8 cellular contexts compared by ENCODE assay signal in the genomic region with DNA sequence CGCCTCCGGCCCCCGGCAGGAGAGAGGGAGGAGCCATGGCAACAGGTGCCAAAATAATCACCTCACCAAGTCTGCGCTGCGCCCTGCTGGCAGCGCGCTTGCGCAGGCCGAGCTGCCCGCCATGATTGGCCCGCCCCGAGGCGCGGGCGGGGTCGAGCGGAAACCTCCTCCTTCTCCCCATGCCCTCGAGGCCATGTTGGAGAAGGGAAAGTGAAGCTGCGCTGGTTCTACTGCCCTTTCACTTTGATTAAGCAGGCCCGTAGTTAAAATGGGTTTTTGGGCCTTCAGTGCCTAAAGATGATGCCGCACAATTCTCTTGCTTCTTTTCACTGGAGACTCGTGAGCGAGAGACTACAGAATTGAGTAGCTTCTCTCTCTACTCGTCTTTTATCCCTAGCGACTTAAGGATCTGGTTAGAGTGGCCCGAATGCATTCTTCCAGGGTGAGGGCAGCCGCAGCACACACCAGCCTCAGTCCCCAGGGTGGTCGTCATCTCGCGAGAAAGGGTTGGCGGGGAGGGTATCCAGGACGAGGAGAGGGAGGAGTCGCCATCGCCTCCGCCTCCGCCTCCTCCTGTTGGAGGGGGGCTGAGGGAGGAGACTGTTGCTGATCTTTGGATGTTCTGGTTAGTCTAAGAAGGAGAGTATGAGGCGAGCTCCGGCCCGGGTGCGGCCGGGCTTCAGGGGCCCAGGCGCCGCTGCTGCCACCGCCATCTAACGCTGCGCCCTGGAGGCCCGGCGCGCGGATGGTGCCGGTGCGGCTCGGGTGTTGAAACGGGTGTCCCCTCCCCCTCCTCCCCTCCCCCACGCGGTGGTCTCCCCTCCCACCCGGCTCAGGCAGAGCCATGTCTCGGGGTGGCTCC. TPM values are rescaled to one million over a fixed set of nuclear protein-coding genes. Genes with fewer than 3 reads are reported as not detected.
A peak's percentile ranks its signal among the peaks of the same experiment; 100 is the strongest.
DNase-seq lines count a peak whose midpoint lies in the region; ATAC-seq and TF ChIP-seq lines count a peak whose summit lies in the region.

A gene with protein sequence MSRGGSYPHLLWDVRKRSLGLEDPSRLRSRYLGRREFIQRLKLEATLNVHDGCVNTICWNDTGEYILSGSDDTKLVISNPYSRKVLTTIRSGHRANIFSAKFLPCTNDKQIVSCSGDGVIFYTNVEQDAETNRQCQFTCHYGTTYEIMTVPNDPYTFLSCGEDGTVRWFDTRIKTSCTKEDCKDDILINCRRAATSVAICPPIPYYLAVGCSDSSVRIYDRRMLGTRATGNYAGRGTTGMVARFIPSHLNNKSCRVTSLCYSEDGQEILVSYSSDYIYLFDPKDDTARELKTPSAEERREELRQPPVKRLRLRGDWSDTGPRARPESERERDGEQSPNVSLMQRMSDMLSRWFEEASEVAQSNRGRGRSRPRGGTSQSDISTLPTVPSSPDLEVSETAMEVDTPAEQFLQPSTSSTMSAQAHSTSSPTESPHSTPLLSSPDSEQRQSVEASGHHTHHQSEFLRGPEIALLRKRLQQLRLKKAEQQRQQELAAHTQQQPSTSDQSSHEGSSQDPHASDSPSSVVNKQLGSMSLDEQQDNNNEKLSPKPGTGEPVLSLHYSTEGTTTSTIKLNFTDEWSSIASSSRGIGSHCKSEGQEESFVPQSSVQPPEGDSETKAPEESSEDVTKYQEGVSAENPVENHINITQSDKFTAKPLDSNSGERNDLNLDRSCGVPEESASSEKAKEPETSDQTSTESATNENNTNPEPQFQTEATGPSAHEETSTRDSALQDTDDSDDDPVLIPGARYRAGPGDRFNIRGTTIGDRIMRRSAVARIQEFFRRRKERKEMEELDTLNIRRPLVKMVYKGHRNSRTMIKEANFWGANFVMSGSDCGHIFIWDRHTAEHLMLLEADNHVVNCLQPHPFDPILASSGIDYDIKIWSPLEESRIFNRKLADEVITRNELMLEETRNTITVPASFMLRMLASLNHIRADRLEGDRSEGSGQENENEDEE (plus strand): TSS at position 616 of the 862 bp plus-strand sequence. CDS start 229 bp downstream, at position 845.

- DNase-seq in AG04450 (ENCODE audit: low read depth, low spot score) (peak; percentile 96), NCI-H226 (peak; percentile 93), WTC11 (ENCODE audit: low spot score) (peak; percentile 96), cardiac fibroblast (ENCODE audit: low read depth in 2 of 2) (peak; percentile 99), iPS-NIHi7 (ENCODE audit: extremely low spot score) (peak; percentile 98), smooth muscle cell (lab: John Stamatoyannopoulos, UW; ENCODE audit: unreplicated experiment) (peak; percentile 87)

- TF ChIP-seq CTCF in AG04450 (IDR thresholded peaks at IDR 0.05; ENCODE audit: low read depth, low read length), result no peak
- no peak for TF ChIP-seq CTCF in WTC11 (IDR thresholded peaks at IDR 0.05)
- no peak for TF ChIP-seq CTCF in cardiac fibroblast (IDR thresholded peaks at IDR 0.05; ENCODE audit: low read depth, low read length)
- TF ChIP-seq CTCF in smooth muscle cell (IDR thresholded peaks at IDR 0.05; ENCODE audit: borderline replicate concordance, insufficient read depth, poor library complexity, severe bottlenecking), result no peak

- peak within 1 kb of the TSS; percentile 98 for H3K9ac ChIP-seq in smooth muscle cell (ENCODE audit: low read depth)

- peaks cover 23% of the 10 kb centered on the region for H3K4me1 ChIP-seq in smooth muscle cell (ENCODE audit: low read depth)

- H3K36me3 ChIP-seq in smooth muscle cell (ENCODE audit: low read depth), result no peaks in the 10 kb centered on the region

- peaks cover 80% of the 10 kb centered on the region for H3K79me2 ChIP-seq in smooth muscle cell (ENCODE audit: low read depth)

- H3K27me3 Mint-ChIP-seq in WTC11 (ENCODE audit: low read depth), result no peaks in the 10 kb centered on the region

- H3K27me3 ChIP-seq in AG04450 (ENCODE audit: control insufficient read depth, insufficient read depth, low read length), result no peaks in the 10 kb centered on the region
- H3K27me3 ChIP-seq in smooth muscle cell (ENCODE audit: low read depth), result no peaks in the 10 kb centered on the region

- no peaks in the 10 kb centered on the region for H3K36me3 Mint-ChIP-seq in WTC11

- peaks cover 55% of the 10 kb centered on the region for H4K20me1 ChIP-seq in smooth muscle cell (ENCODE audit: low read depth)

- H3K9me3 ChIP-seq in AG04450 (ENCODE audit: control insufficient read depth, insufficient read depth, low read length) (no peaks in the 10 kb centered on the region; the same call in 1 of the 2 replicates), smooth muscle cell (replicated peaks; ENCODE audit: low read depth) (no peaks in the 10 kb centered on the region)

- peak within 1 kb of the TSS; percentile 88 for H3K4me2 ChIP-seq in smooth muscle cell

- CTCF ChIA-PET in AG04450 (lab: Charles Lee) (interaction anchor here (0.6 to 2.6 kb wide), 5 partner anchors 142 to 716 kb away, joined by 3 to 10 read pairs (median 4); partner anchors contain the start of gene POU2F1), WTC11 (lab: Charles Lee) (interaction anchor here (0.8 to 3.2 kb wide), 6 partner anchors 31 to 223 kb away, joined by 3 to 13 read pairs (median 4); no protein-coding TSS in a partner anchor)

- H3K9me3 Mint-ChIP-seq in WTC11, result no peaks in the 10 kb centered on the region

- WGBS in smooth muscle cell (ENCODE audit: low lambda C conversion rate), result 1% methylated on average over 46 of the region's 58 CpGs

- peak within 1 kb of the TSS; percentile 79 for H2AFZ ChIP-seq in smooth muscle cell (ENCODE audit: low read depth)

- POLR2A ChIA-PET in AG04450 (lab: Yijun Ruan, JAX), result interaction anchor here (0.6 to 3.2 kb wide), 18 partner anchors 9 to 223 kb away, joined by 3 to 31 read pairs (median 3); partner anchors contain the start of genes ADCY10 and MPZL1
- POLR2A ChIA-PET in WTC11 (lab: Charles Lee), result interaction anchor here (0.6 to 2.1 kb wide), 8 partner anchors 10 to 197 kb away, joined by 3 to 14 read pairs (median 5); partner anchors contain the start of gene ADCY10

- H3K27ac Mint-ChIP-seq in WTC11, result peak within 1 kb of the TSS; percentile 100

- peaks cover 21% of the 10 kb centered on the region for H3K4me1 Mint-ChIP-seq in WTC11

- peak within 1 kb of the TSS; percentile 92 for H3K4me3 Mint-ChIP-seq in WTC11

- ATAC-seq in GM18909 (IDR thresholded peaks at IDR 0.05; ENCODE audit: poor library complexity, unreplicated experiment), result peak; percentile 80
- ATAC-seq in HG03175 (IDR thresholded peaks at IDR 0.05; ENCODE audit: unreplicated experiment), result peak; percentile 76
- peak; percentile 87 for ATAC-seq in WTC11

- peak within 1 kb of the TSS; percentile 98 for H3K27ac ChIP-seq in AG04450 (ENCODE audit: low read depth, low read length)
- H3K27ac ChIP-seq in smooth muscle cell (ENCODE audit: low read depth), result peak within 1 kb of the TSS; percentile 97

- H3F3A ChIP-seq in smooth muscle cell (ENCODE audit: low read depth), result peaks cover 5% of the 10 kb centered on the region

- H3K4me3 ChIP-seq in AG04450 (ENCODE audit: low read depth, low read length) (peak within 1 kb of the TSS; percentile 93), cardiac fibroblast (replicated peaks in 1 of 2; ENCODE audit: low read depth in 2 of 2, low read length in 2 of 2) (peak within 1 kb of the TSS; percentile 95 to 97), smooth muscle cell (peak within 1 kb of the TSS; percentile 71)

TF ChIP-seq in WTC11, 78 proteins besides CTCF, POLR2A, EP300 and RAD21 (continues in another document):
- TF ChIP-seq ZNF121 (CRISPR knock-in tag; IDR thresholded peaks at IDR 0.05), result peak; percentile 88
- TF ChIP-seq E2F4 (CRISPR knock-in tag; IDR thresholded peaks at IDR 0.05; ENCODE audit: borderline replicate concordance, low read depth), result peak; percentile 22; the same call in 1 of the 2 replicates
- TF ChIP-seq EMX1 (CRISPR knock-in tag; IDR thresholded peaks at IDR 0.05), result no peak
- peak; percentile 85 for TF ChIP-seq FOXK1 (CRISPR knock-in tag; IDR thresholded peaks at IDR 0.05)
- TF ChIP-seq SP1 (CRISPR knock-in tag; conservative IDR thresholded peaks at IDR 0.05), result peak; percentile 89
- TF ChIP-seq GABPB1 (CRISPR knock-in tag; IDR thresholded peaks at IDR 0.05), result peak; percentile 32; the same call in 1 of the 2 replicates
- TF ChIP-seq MAX (CRISPR knock-in tag; IDR thresholded peaks at IDR 0.05), result peak; percentile 54; the same call in 1 of the 2 replicates
- TF ChIP-seq, protein P1, sequence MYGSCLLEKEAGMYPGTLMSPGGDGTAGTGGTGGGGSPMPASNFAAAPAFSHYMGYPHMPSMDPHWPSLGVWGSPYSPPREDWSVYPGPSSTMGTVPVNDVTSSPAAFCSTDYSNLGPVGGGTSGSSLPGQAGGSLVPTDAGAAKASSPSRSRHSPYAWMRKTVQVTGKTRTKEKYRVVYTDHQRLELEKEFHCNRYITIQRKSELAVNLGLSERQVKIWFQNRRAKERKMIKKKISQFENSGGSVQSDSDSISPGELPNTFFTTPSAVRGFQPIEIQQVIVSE (CRISPR knock-in tag; IDR thresholded peaks at IDR 0.05; ENCODE audit: borderline replicate concordance), result no peak
- TF ChIP-seq, protein P2, sequence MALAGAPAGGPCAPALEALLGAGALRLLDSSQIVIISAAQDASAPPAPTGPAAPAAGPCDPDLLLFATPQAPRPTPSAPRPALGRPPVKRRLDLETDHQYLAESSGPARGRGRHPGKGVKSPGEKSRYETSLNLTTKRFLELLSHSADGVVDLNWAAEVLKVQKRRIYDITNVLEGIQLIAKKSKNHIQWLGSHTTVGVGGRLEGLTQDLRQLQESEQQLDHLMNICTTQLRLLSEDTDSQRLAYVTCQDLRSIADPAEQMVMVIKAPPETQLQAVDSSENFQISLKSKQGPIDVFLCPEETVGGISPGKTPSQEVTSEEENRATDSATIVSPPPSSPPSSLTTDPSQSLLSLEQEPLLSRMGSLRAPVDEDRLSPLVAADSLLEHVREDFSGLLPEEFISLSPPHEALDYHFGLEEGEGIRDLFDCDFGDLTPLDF (CRISPR knock-in tag; IDR thresholded peaks at IDR 0.05), result no peak
- 0 out of 2 replicates have a peak, but pooled peaks have one; percentile 12 for TF ChIP-seq ZNF317 (CRISPR knock-in tag; IDR thresholded peaks at IDR 0.05; ENCODE audit: borderline replicate concordance, low read depth)

RNA-seq across cellular contexts. Expression of the gene that starts here (rescaled TPM):
- 102 and 137 TPM in 2 replicates for polyA plus RNA-seq in AG04450 (2011; rRNA removed)
- 54.1 and 89.0 TPM in 2 replicates for polyA minus RNA-seq in AG04450 (2011; rRNA and poly(A)+ RNA removed)
- 13.5 to 17.4 TPM (median 16.1 TPM) in 3 replicates for total RNA-seq in WTC11 (2021)
- total RNA-seq in smooth muscle cell, result 30.0 and 34.9 TPM in 2 replicates
- polyA plus RNA-seq in smooth muscle cell, result 27.4 and 33.6 TPM in 2 replicates

Comparison
In these comparisons a context has a peak if more than half of its experiments do, and no peak if none do; other contexts are left out.
1. Peak in every context shown above with its lines: DNase-seq, ATAC-seq, H3K4me3 ChIP-seq and H3K27ac ChIP-seq.